In the genomic region with DNA sequence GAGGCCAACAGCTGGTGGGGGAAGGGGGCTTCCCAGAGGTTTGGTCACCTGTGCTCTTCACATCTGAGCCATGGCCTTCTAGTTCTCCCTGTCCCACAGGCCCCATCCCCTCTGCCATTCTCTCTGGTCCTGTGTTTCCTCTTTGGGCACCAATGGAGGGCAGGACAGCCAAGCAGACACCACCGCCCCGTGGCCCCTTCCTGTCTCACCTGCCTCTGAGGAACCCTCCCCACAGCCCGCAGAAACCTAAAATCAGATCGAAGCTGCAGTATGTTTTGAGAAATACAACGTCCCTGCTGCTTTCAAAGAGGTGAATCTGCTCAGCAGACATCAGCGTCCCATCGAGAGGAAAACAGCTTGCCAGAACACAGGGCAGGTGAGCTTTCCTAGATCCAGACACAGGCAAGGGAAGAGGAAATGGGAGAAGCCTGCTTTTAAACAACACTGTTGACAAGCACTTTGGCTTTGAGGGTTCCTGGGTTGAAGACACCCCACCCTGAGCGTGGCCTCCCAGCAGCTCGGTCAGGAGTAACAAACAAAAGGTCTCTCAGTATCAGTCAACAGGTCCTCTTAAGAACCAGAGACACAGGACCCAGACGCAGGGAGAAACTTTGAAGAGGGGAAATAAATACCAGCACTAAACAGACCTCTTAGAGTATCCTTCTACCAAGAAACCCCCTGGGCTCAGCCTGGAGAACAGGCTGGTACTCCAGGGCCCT, we compare ENCODE assay signal across 1 cellular context.
TF ChIP-seq lines count a peak whose summit lies in the region.

No MANE protein-coding gene starts in this region.

TF ChIP-seq in endothelial cell of umbilical vein, 7 proteins besides CTCF, POLR2A, EP300 and RAD21:
- no peak for TF ChIP-seq POLR2AphosphoS5 (IDR thresholded peaks at IDR 0.05; ENCODE audit: insufficient read depth, low read depth, low read length)
- TF ChIP-seq, protein P1, sequence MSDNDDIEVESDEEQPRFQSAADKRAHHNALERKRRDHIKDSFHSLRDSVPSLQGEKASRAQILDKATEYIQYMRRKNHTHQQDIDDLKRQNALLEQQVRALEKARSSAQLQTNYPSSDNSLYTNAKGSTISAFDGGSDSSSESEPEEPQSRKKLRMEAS (IDR thresholded peaks at IDR 0.05; ENCODE audit: insufficient read depth, insufficient read length): no peak
- no peak for TF ChIP-seq FOS (IDR thresholded peaks at IDR 0.05; ENCODE audit: borderline replicate concordance, insufficient read depth, low read length)
- no peak for TF ChIP-seq JUN (IDR thresholded peaks at IDR 0.05; ENCODE audit: borderline replicate concordance, insufficient read depth, insufficient read length, low read depth)
- TF ChIP-seq EZH2 (IDR thresholded peaks at IDR 0.05; ENCODE audit: borderline replicate concordance, low read depth, low read length, severe bottlenecking): no peak
- no peak for TF ChIP-seq GATA2 (IDR thresholded peaks at IDR 0.05; ENCODE audit: insufficient read depth, insufficient read length, low read depth, low read length)
- TF ChIP-seq MYC (IDR thresholded peaks at IDR 0.05; ENCODE audit: low read depth, low read length): no peak
